Comparison of ENCODE assay signal across 15 cellular contexts in genomic region chr16:49600976-49601375, GRCh38.
DNase-seq lines count a peak whose midpoint lies in the region; ATAC-seq and TF ChIP-seq lines count a peak whose summit lies in the region.
"Had no signal": no experiment of that assay in that cellular context is flagged by ENCODE, and none has a peak within 500 bp of the region (broad histone marks: within the 10 kb centered on the region; RNA-seq: fewer than 3 reads in every experiment).

No MANE protein-coding gene starts in this region.

- POLR2A ChIA-PET in MCF 10A (lab: Yijun Ruan, JAX): no interaction called here

- H3K9me3 ChIP-seq in endodermal cell (ENCODE audit: control insufficient read depth, low read length): no peaks in the 10 kb centered on the region
- H3K9me3 ChIP-seq: Caco-2 had no signal

- H3K4me1 ChIP-seq in endodermal cell (ENCODE audit: control insufficient read depth, insufficient read depth, low read length): peaks cover 12% of the 10 kb centered on the region
- H3K4me1 ChIP-seq: Caco-2 had no signal

- 88 to 100% methylated on average over 4 to 8 of the region's 8 CpGs for WGBS in endodermal cell (ENCODE audit: insufficient coverage in 1 of 2, insufficient read length in 1 of 2), 2 experiments

- no peaks in the 10 kb centered on the region for H3K27me3 ChIP-seq in endodermal cell (ENCODE audit: control insufficient read depth, insufficient read depth, low read length, poor library complexity, severe bottlenecking)

- CTCF ChIA-PET in MCF 10A (lab: Yijun Ruan, JAX): interaction anchor here (0.6 kb wide), 1 partner anchor 44 kb away, joined by 5 read pairs; no protein-coding TSS in a partner anchor

- intact Hi-C loops in MCF 10A (cut with micrococcal nuclease): no loop called here

- H3K4me3 Mint-ChIP-seq in endodermal cell (no peak overlapping the region), nephron progenitor cell (peak overlapping the region; percentile 58), MCF 10A (ENCODE audit: unreplicated experiment) (no peak overlapping the region)

- H3K27ac ChIP-seq in endodermal cell (ENCODE audit: low read depth, low read length): no peak overlapping the region
- H3K27ac ChIP-seq: 22Rv1, GM23248 had no signal

- H3K4me3 ChIP-seq in endodermal cell (ENCODE audit: low read length): no peak overlapping the region
- H3K4me3 ChIP-seq: GM23248 had no signal

- H3K36me3 Mint-ChIP-seq in endodermal cell (ENCODE audit: low read depth): no peaks in the 10 kb centered on the region
- H3K36me3 Mint-ChIP-seq in nephron progenitor cell (ENCODE audit: low read depth): peaks cover under 1% of the 10 kb centered on the region
- H3K36me3 Mint-ChIP-seq in MCF 10A (ENCODE audit: insufficient read depth, unreplicated experiment): no peaks in the 10 kb centered on the region
- H3K36me3 Mint-ChIP-seq: CD8-positive, alpha-beta memory T cell had no signal

- peak; percentile 4 for DNase-seq in activated CD4-positive, CD25-positive, alpha-beta regulatory T cell treated with anti-CD3 and anti-CD28 coated beads, Interleukin-2, amount 50 U/mL, for 72 hours
- DNase-seq in endodermal cell: peak; percentile 8
- no peak for DNase-seq in nephron progenitor cell
- peak; percentile 10 for DNase-seq in ureter (ENCODE audit: low spot score)
- DNase-seq in NCI-H526 (lab: John Stamatoyannopoulos, UW): no peak
- DNase-seq in MCF 10A (ENCODE audit: unreplicated experiment): no peak
- DNase-seq: CD8-positive, alpha-beta memory T cell; DND-41; GDM1; GM23248; H7 had no signal

- H3K27ac Mint-ChIP-seq in endodermal cell: peak overlapping the region; percentile 62
- peak overlapping the region; percentile 94 for H3K27ac Mint-ChIP-seq in nephron progenitor cell
- H3K27ac Mint-ChIP-seq in MCF 10A (ENCODE audit: low read depth, unreplicated experiment): no peak overlapping the region
- H3K27ac Mint-ChIP-seq: CD8-positive, alpha-beta memory T cell had no signal

- no TSS peak for BruUV-seq in MCF 10A (replicated peaks; lab: Mats Ljungman, UMichigan)

- TF ChIP-seq CTCF in endodermal cell (conservative IDR thresholded peaks at IDR 0.05) (no peak), nephron progenitor cell (IDR thresholded peaks at IDR 0.05) (no peak), MCF 10A (IDR thresholded peaks at IDR 0.05; ENCODE audit: unreplicated experiment) (no peak)

- H3K4me1 Mint-ChIP-seq in endodermal cell: peaks cover 14% of the 10 kb centered on the region
- H3K4me1 Mint-ChIP-seq in nephron progenitor cell: peaks cover 97% of the 10 kb centered on the region
- H3K4me1 Mint-ChIP-seq in MCF 10A (ENCODE audit: insufficient read depth, unreplicated experiment): no peaks in the 10 kb centered on the region
- H3K4me1 Mint-ChIP-seq: CD8-positive, alpha-beta memory T cell had no signal

- H3K36me3 ChIP-seq in endodermal cell (ENCODE audit: control insufficient read depth, insufficient read depth, low read length): no peaks in the 10 kb centered on the region

- H3K9ac ChIP-seq in endodermal cell (ENCODE audit: extremely low read depth, low read length, poor library complexity, severe bottlenecking): no peak overlapping the region
- H3K9ac ChIP-seq: GM23248 had no signal

- H3K27me3 Mint-ChIP-seq in endodermal cell (ENCODE audit: insufficient read depth): no peaks in the 10 kb centered on the region
- H3K27me3 Mint-ChIP-seq in nephron progenitor cell (ENCODE audit: low read depth, poor library complexity): peaks cover 5% of the 10 kb centered on the region
- peaks cover 82% of the 10 kb centered on the region for H3K27me3 Mint-ChIP-seq in MCF 10A (ENCODE audit: insufficient read depth, unreplicated experiment)

- no peak for ATAC-seq in activated CD4-positive, CD25-positive, alpha-beta regulatory T cell treated with anti-CD3 and anti-CD28 coated beads, Interleukin-2, amount 50 U/mL, for 24 hours
- no peak for ATAC-seq in GM21619 (IDR thresholded peaks at IDR 0.05; ENCODE audit: unreplicated experiment)

- no peaks in the 10 kb centered on the region for H3K9me3 Mint-ChIP-seq in endodermal cell
- H3K9me3 Mint-ChIP-seq in nephron progenitor cell: no peaks in the 10 kb centered on the region
- H3K9me3 Mint-ChIP-seq in MCF 10A (ENCODE audit: unreplicated experiment): no peaks in the 10 kb centered on the region
- H3K9me3 Mint-ChIP-seq: CD8-positive, alpha-beta memory T cell had no signal

Comparison
In these comparisons a context has a peak if more than half of its experiments do, and no peak if none do; other contexts are left out.
1. DNase-seq: peak in activated CD4-positive, CD25-positive, alpha-beta regulatory T cell treated with anti-CD3 and anti-CD28 coated beads, Interleukin-2, amount 50 U/mL, for 72 hours (single experiment), endodermal cell (single experiment) and ureter (single experiment); none in nephron progenitor cell (single experiment), NCI-H526 (0 of 2) and MCF 10A (single experiment).